ENCODE assay signal across 12 cellular contexts in genomic region chr7:23539494-23539907, GRCh38. TPM values are rescaled to one million over a fixed set of nuclear protein-coding genes. Genes with fewer than 3 reads are reported as not detected.
DNase-seq lines count a peak whose midpoint lies in the region; ATAC-seq and TF ChIP-seq lines count a peak whose summit lies in the region.
"Had no signal": no experiment of that assay in that cellular context is flagged by ENCODE, and none has a peak within 500 bp of the region (broad histone marks: within the 10 kb centered on the region; RNA-seq: fewer than 3 reads in every experiment).

No MANE protein-coding gene starts in this region.

- intact Hi-C loops in left ventricle myocardium superior (cut with micrococcal nuclease): no loop called here

- H3K4me3 ChIP-seq in DND-41 (ENCODE audit: low read depth in 1 of 2, low read length in 2 of 2): peak overlapping the region in 1 of 2 experiments; percentile 50; a peak in 2 of 4 replicates
- H3K4me3 ChIP-seq: SJCRH30, vagina had no signal

- peaks cover 17% of the 10 kb centered on the region for H3K4me1 Mint-ChIP-seq in activated naive CD8-positive, alpha-beta T cell treated with anti-CD3 and anti-CD28 coated beads, Interleukin-2, amount 10 ng/mL, durations not matched to agents 7 days and 5 days

- peak overlapping the region; percentile 94 for H3K27ac Mint-ChIP-seq in activated naive CD8-positive, alpha-beta T cell treated with anti-CD3 and anti-CD28 coated beads, Interleukin-2, amount 10 ng/mL, durations not matched to agents 7 days and 5 days

- H3K36me3 Mint-ChIP-seq in activated naive CD8-positive, alpha-beta T cell treated with anti-CD3 and anti-CD28 coated beads, Interleukin-2, amount 10 ng/mL, durations not matched to agents 7 days and 5 days: peaks cover 2% of the 10 kb centered on the region

- no peaks in the 10 kb centered on the region for H3K9me3 ChIP-seq in DND-41 (ENCODE audit: insufficient read depth, low read length, severe bottlenecking)
- H3K9me3 ChIP-seq: SJCRH30, vagina had no signal

- H3K27ac ChIP-seq in DND-41 (ENCODE audit: low read length): peak overlapping the region; percentile 93
- H3K27ac ChIP-seq: SJCRH30, vagina had no signal

- H3K27me3 Mint-ChIP-seq in activated naive CD8-positive, alpha-beta T cell treated with anti-CD3 and anti-CD28 coated beads, Interleukin-2, amount 10 ng/mL, durations not matched to agents 7 days and 5 days: no peaks in the 10 kb centered on the region

- H3K36me3 ChIP-seq in DND-41 (ENCODE audit: insufficient read depth, low read length): no peaks in the 10 kb centered on the region
- H3K36me3 ChIP-seq: SJCRH30, vagina had no signal

- peak overlapping the region; percentile 66 for H3K4me2 ChIP-seq in DND-41 (ENCODE audit: insufficient read depth, low read length)

- H3K9ac ChIP-seq in DND-41 (ENCODE audit: low read depth, low read length): peak overlapping the region; percentile 50

- H4K20me1 ChIP-seq in DND-41 (ENCODE audit: insufficient read depth, low read length): no peaks in the 10 kb centered on the region

- no peak for TF ChIP-seq CTCF in DND-41 (IDR thresholded peaks at IDR 0.05; ENCODE audit: borderline replicate concordance, extremely low read depth, low read length, poor library complexity, severe bottlenecking)

- H3K79me2 ChIP-seq in DND-41 (ENCODE audit: insufficient read depth, low read length): no peaks in the 10 kb centered on the region

- H3K9me3 Mint-ChIP-seq in activated naive CD8-positive, alpha-beta T cell treated with anti-CD3 and anti-CD28 coated beads, Interleukin-2, amount 10 ng/mL, durations not matched to agents 7 days and 5 days: no peaks in the 10 kb centered on the region

- peak overlapping the region; percentile 79 for H2AFZ ChIP-seq in DND-41 (ENCODE audit: low read depth, low read length)

- POLR2A ChIA-PET in activated naive CD8-positive, alpha-beta T cell treated with anti-CD3 and anti-CD28 coated beads, Interleukin-2, amount 10 ng/mL, durations not matched to agents 7 days and 5 days (lab: Charles Lee): interaction anchor here (0.8 to 2.5 kb wide), 9 partner anchors 9 to 1586 kb away, joined by 3 to 29 read pairs (median 5); partner anchors contain the start of genes CCDC126, CYCS, FAM221A and IGF2BP3

- H3K27me3 ChIP-seq in DND-41 (ENCODE audit: insufficient read depth, low read length, poor library complexity): no peaks in the 10 kb centered on the region
- H3K27me3 ChIP-seq: SJCRH30, vagina had no signal

- ATAC-seq in DND-41 (ENCODE audit: insufficient read depth, low read depth): peak; percentile 89
- peak; percentile 67 for ATAC-seq in GM19463 (IDR thresholded peaks at IDR 0.05; ENCODE audit: unreplicated experiment)
- ATAC-seq in HG03442 (IDR thresholded peaks at IDR 0.05; ENCODE audit: unreplicated experiment): peak; percentile 55
- ATAC-seq in activated naive CD8-positive, alpha-beta T cell treated with anti-CD3 and anti-CD28 coated beads, Interleukin-2, amount 10 ng/mL, durations not matched to agents 7 days and 5 days (ENCODE audit: low read depth): peak; percentile 77
- no peak for ATAC-seq in HG03439 (IDR thresholded peaks at IDR 0.05; ENCODE audit: unreplicated experiment)
- ATAC-seq in left ventricle myocardium superior: no peak

- H3K4me3 Mint-ChIP-seq in activated naive CD8-positive, alpha-beta T cell treated with anti-CD3 and anti-CD28 coated beads, Interleukin-2, amount 10 ng/mL, durations not matched to agents 7 days and 5 days: peak overlapping the region; percentile 70

- peaks cover 22% of the 10 kb centered on the region for H3K4me1 ChIP-seq in DND-41 (ENCODE audit: insufficient read depth, low read length)
- H3K4me1 ChIP-seq: SJCRH30, vagina had no signal

- DNase-seq in DND-41 (peak; percentile 32), mucosa of gallbladder (ENCODE audit: low spot score) (no peak), NCI-H524 treated with DMSO at 0.1 percent for 48 hours (lab: John Stamatoyannopoulos, UW) (no peak), left ventricle myocardium superior (no peak)
- no peak for DNase-seq in activated naive CD8-positive, alpha-beta T cell treated with anti-CD3 and anti-CD28 coated beads, Interleukin-2, amount 10 ng/mL, durations not matched to agents 7 days and 5 days
- DNase-seq: activated gamma-delta T cell, mesenchymal stem cell, SJCRH30 had no signal

RNA-seq across cellular contexts. Expression of gene TRA2A, which starts 7.7 kb away (rescaled TPM):
- 100 to 1,000 TPM; 119 to 130 TPM for total RNA-seq in activated naive CD8-positive, alpha-beta T cell treated with anti-CD3 and anti-CD28 coated beads, Interleukin-2, amount 10 ng/mL, durations not matched to agents 7 days and 5 days
- 57.1 TPM for total RNA-seq in mucosa of gallbladder
- 29.5 TPM for total RNA-seq in left ventricle myocardium superior

RNA-seq across cellular contexts. Expression of gene CCDC126, which starts 57.7 kb away (rescaled TPM):
- total RNA-seq in activated naive CD8-positive, alpha-beta T cell treated with anti-CD3 and anti-CD28 coated beads, Interleukin-2, amount 10 ng/mL, durations not matched to agents 7 days and 5 days: 10 to 100 TPM in 1 of 2 experiments, 1 to 10 TPM in 1; 10.0 to 11.8 TPM
- total RNA-seq in mucosa of gallbladder: 11.5 TPM
- 11.4 TPM for total RNA-seq in left ventricle myocardium superior

Comparison
In these comparisons a context has a peak if more than half of its experiments do, and no peak if none do; other contexts are left out.
1. ATAC-seq: peak in DND-41 (single experiment), GM19463 (single experiment), HG03442 (single experiment) and activated naive CD8-positive, alpha-beta T cell treated with anti-CD3 and anti-CD28 coated beads, Interleukin-2, amount 10 ng/mL, durations not matched to agents 7 days and 5 days (single experiment); none in HG03439 (single experiment) and left ventricle myocardium superior (single experiment).